ENCODE assay signal across 8 cellular contexts in genomic region chr7:50166997-50167961, GRCh38.
DNase-seq lines count a peak whose midpoint lies in the region; ATAC-seq and TF ChIP-seq lines count a peak whose summit lies in the region.
"Had no signal": no experiment of that assay in that cellular context is flagged by ENCODE, and none has a peak within 500 bp of the region (broad histone marks: within the 10 kb centered on the region; RNA-seq: fewer than 3 reads in every experiment).

No MANE protein-coding gene starts in this region.

- intact Hi-C loops in PC-3 (cut with micrococcal nuclease), result no loop called here

- ATAC-seq in GM18868 (IDR thresholded peaks at IDR 0.05; ENCODE audit: unreplicated experiment), result peak; percentile 75
- peak; percentile 57 for ATAC-seq in HG02610 (IDR thresholded peaks at IDR 0.05; ENCODE audit: unreplicated experiment)
- peak; percentile 71 to 90 for ATAC-seq in naive thymus-derived CD8-positive, alpha-beta T cell
- no peak for ATAC-seq in PC-3

- H3K27me3 ChIP-seq in SU-DHL-6 (ENCODE audit: low read length) (no peaks in the 10 kb centered on the region), PC-3 (ENCODE audit: low read length) (peaks cover 45% of the 10 kb centered on the region)

- no peaks in the 10 kb centered on the region for H3K27me3 Mint-ChIP-seq in naive thymus-derived CD8-positive, alpha-beta T cell

- no peaks in the 10 kb centered on the region for H3K36me3 Mint-ChIP-seq in naive thymus-derived CD8-positive, alpha-beta T cell

- peaks cover 4% of the 10 kb centered on the region; the same call in 1 of the 2 replicates for H3F3A ChIP-seq in SU-DHL-6 (ENCODE audit: insufficient read depth)
- H3F3A ChIP-seq in PC-3 (ENCODE audit: low read length, unreplicated experiment), result no peaks in the 10 kb centered on the region

- no TSS peak for BruUV-seq in PC-3 (replicated peaks; lab: Mats Ljungman, UMichigan)

- no peaks in the 10 kb centered on the region for H3K79me2 ChIP-seq in SU-DHL-6 (ENCODE audit: insufficient read depth, low read length)
- no peaks in the 10 kb centered on the region for H3K79me2 ChIP-seq in PC-3 (ENCODE audit: low read length)

- peak overlapping the region; percentile 40 to 95 (median 92) for H3K27ac Mint-ChIP-seq in naive thymus-derived CD8-positive, alpha-beta T cell

- H3K9me2 ChIP-seq in SU-DHL-6 (replicated peaks; ENCODE audit: insufficient read depth, low read length), result no peaks in the 10 kb centered on the region
- H3K9me2 ChIP-seq in PC-3 (replicated peaks; ENCODE audit: low read length), result no peaks in the 10 kb centered on the region

- no peaks in the 10 kb centered on the region for H3K4me1 ChIP-seq in PC-3 (ENCODE audit: insufficient read depth, low read length)

- no peaks in the 10 kb centered on the region for H3K9me3 Mint-ChIP-seq in naive thymus-derived CD8-positive, alpha-beta T cell

- no peak for TF ChIP-seq CTCF in SU-DHL-6 (IDR thresholded peaks at IDR 0.05; ENCODE audit: insufficient read depth, low read length, poor library complexity, severe bottlenecking)
- no peak for TF ChIP-seq CTCF in PC-3 (conservative IDR thresholded peaks at IDR 0.05; ENCODE audit: low read depth, low read length)

- H3K27ac ChIP-seq in SU-DHL-6 (ENCODE audit: low read depth, low read length), result no peak overlapping the region
- no peak overlapping the region for H3K27ac ChIP-seq in PC-3 (ENCODE audit: low read length)
- H3K27ac ChIP-seq: epithelial cell of prostate had no signal

- H3K4me3 Mint-ChIP-seq in naive thymus-derived CD8-positive, alpha-beta T cell, result peak overlapping the region in 8 of 10 donors; percentile 41 to 71 (median 63)

- no peaks in the 10 kb centered on the region for H4K20me1 ChIP-seq in SU-DHL-6 (ENCODE audit: low read depth, low read length)
- no peaks in the 10 kb centered on the region for H4K20me1 ChIP-seq in PC-3 (ENCODE audit: low read length)

- peak in 7 of 10 donors; percentile 4 to 68 (median 53) for DNase-seq in naive thymus-derived CD8-positive, alpha-beta T cell
- DNase-seq in PC-3 (no peak), cerebellum (ENCODE audit: low spot score) (no peak), medulla oblongata (ENCODE audit: extremely low spot score) (no peak)

- H3K4me2 ChIP-seq in SU-DHL-6 (ENCODE audit: low read depth, low read length, poor library complexity, severe bottlenecking) (peak overlapping the region; percentile 25), PC-3 (ENCODE audit: low read length) (no peak overlapping the region)

- H3K36me3 ChIP-seq in SU-DHL-6 (ENCODE audit: low read length) (no peaks in the 10 kb centered on the region), PC-3 (ENCODE audit: low read depth, low read length) (no peaks in the 10 kb centered on the region)

- peak overlapping the region; percentile 76 for H2AFZ ChIP-seq in SU-DHL-6 (ENCODE audit: low read depth, low read length, severe bottlenecking)
- H2AFZ ChIP-seq in PC-3 (ENCODE audit: low read length), result no peak overlapping the region

- CTCF ChIA-PET in PC-3 (lab: Charles Lee), result no interaction called here

- H3K9me3 ChIP-seq in SU-DHL-6 (ENCODE audit: insufficient read depth, low read length), result no peaks in the 10 kb centered on the region
- no peaks in the 10 kb centered on the region for H3K9me3 ChIP-seq in PC-3 (ENCODE audit: low read length)

- no peak overlapping the region for H3K4me3 ChIP-seq in SU-DHL-6 (ENCODE audit: insufficient read depth, low read length, poor library complexity, severe bottlenecking)
- H3K4me3 ChIP-seq in PC-3 (ENCODE audit: low read length), result no peak overlapping the region

- H3K4me1 Mint-ChIP-seq in naive thymus-derived CD8-positive, alpha-beta T cell, result peaks cover 22 to 65% (median 51%) of the 10 kb centered on the region in 4 donors

- H3K9ac ChIP-seq in SU-DHL-6 (ENCODE audit: low read length) (peak overlapping the region; percentile 29), PC-3 (ENCODE audit: low read length) (no peak overlapping the region)

- POLR2A ChIA-PET in naive thymus-derived CD8-positive, alpha-beta T cell (lab: Charles Lee), result interaction anchor here (0.7 to 2.9 kb wide), 5 partner anchors 11 to 283 kb away, joined by 3 to 7 read pairs (median 4); partner anchors contain the start of gene FIGNL1
- POLR2A ChIA-PET in PC-3 (lab: Charles Lee; ENCODE audit: unreplicated experiment), result no interaction called here

Comparison
In these comparisons a context has a peak if more than half of its experiments do, and no peak if none do; other contexts are left out.
1. DNase-seq: peak in naive thymus-derived CD8-positive, alpha-beta T cell (7 of 10); none in PC-3 (single experiment), cerebellum (single experiment) and medulla oblongata (single experiment).